In genomic region chr1:161791889-161792655, GRCh38 we compare ENCODE assay signal across 12 cellular contexts. TPM values are rescaled to one million over a fixed set of nuclear protein-coding genes. Genes with fewer than 3 reads are reported as not detected.
DNase-seq lines count a peak whose midpoint lies in the region; ATAC-seq and TF ChIP-seq lines count a peak whose summit lies in the region.
"Had no signal": no experiment of that assay in that cellular context is flagged by ENCODE, and none has a peak within 500 bp of the region (broad histone marks: within the 10 kb centered on the region; RNA-seq: fewer than 3 reads in every experiment).

No MANE protein-coding gene starts in this region.

- peak; percentile 28 for DNase-seq in HCEC 1CT
- peak; percentile 54 for DNase-seq in fibroblast of mammary gland (ENCODE audit: low read depth)
- DNase-seq in renal cortical epithelial cell (ENCODE audit: low read depth): peak; percentile 33
- no peak for DNase-seq in NCI-H2227 (lab: John Stamatoyannopoulos, UW; ENCODE audit: unreplicated experiment)
- DNase-seq in NCI-H748 treated with DMSO at 0.1 percent for 48 hours (lab: John Stamatoyannopoulos, UW): no peak
- DNase-seq in posterior vena cava (ENCODE audit: low spot score): no peak
- DNase-seq: activated naive CD4-positive, alpha-beta T cell; CD4-positive, alpha-beta T cell; endodermal cell; heart left ventricle; left cardiac atrium had no signal

- intact Hi-C loops in posterior vena cava (cut with DNase I): loop anchor here in 1 of 2 donors (5.0 kb wide), 1 partner anchor 245 kb away; no protein-coding TSS in a partner anchor

- ATAC-seq in SK-N-SH treated with all-trans-retinoic acid at 6 μM for 48 hours: peak; percentile 57

- TF ChIP-seq CTCF in fibroblast of mammary gland (conservative IDR thresholded peaks at IDR 0.05; ENCODE audit: control insufficient read depth, insufficient read depth, low read depth, low read length): no peak

- no peak overlapping the region for H3K4me3 ChIP-seq in fibroblast of mammary gland (ENCODE audit: control insufficient read depth, low read depth, low read length)
- H3K4me3 ChIP-seq: heart left ventricle had no signal

TF ChIP-seq in SK-N-SH treated with all-trans-retinoic acid at 6 μM for 48 hours, 23 proteins besides CTCF, POLR2A, EP300 and RAD21:
- TF ChIP-seq ZC3H10 (CRISPR knock-in tag; IDR thresholded peaks at IDR 0.05) (no peak), TOX (CRISPR knock-in tag; IDR thresholded peaks at IDR 0.05; ENCODE audit: borderline replicate concordance) (no peak), PPARA (CRISPR knock-in tag; IDR thresholded peaks at IDR 0.05; ENCODE audit: borderline replicate concordance) (no peak), ISL1 (CRISPR knock-in tag; IDR thresholded peaks at IDR 0.05) (no peak), POU6F1 (CRISPR knock-in tag; IDR thresholded peaks at IDR 0.05; ENCODE audit: borderline replicate concordance, low read depth) (no peak), OSR1 (CRISPR knock-in tag; IDR thresholded peaks at IDR 0.05) (no peak), BACH2 (CRISPR knock-in tag; IDR thresholded peaks at IDR 0.05; ENCODE audit: borderline replicate concordance) (no peak), ZFP30 (CRISPR knock-in tag; IDR thresholded peaks at IDR 0.05) (no peak), CSRNP3 (CRISPR knock-in tag; IDR thresholded peaks at IDR 0.05) (no peak), ZNF8 (CRISPR knock-in tag; IDR thresholded peaks at IDR 0.05) (no peak), ZNF565 (CRISPR knock-in tag; conservative IDR thresholded peaks at IDR 0.05; ENCODE audit: low read depth) (no peak), ARNTL (CRISPR knock-in tag; IDR thresholded peaks at IDR 0.05; ENCODE audit: borderline replicate concordance, low read depth) (no peak), CSDC2 (CRISPR knock-in tag; IDR thresholded peaks at IDR 0.05) (no peak)
- TF ChIP-seq, protein P1, sequence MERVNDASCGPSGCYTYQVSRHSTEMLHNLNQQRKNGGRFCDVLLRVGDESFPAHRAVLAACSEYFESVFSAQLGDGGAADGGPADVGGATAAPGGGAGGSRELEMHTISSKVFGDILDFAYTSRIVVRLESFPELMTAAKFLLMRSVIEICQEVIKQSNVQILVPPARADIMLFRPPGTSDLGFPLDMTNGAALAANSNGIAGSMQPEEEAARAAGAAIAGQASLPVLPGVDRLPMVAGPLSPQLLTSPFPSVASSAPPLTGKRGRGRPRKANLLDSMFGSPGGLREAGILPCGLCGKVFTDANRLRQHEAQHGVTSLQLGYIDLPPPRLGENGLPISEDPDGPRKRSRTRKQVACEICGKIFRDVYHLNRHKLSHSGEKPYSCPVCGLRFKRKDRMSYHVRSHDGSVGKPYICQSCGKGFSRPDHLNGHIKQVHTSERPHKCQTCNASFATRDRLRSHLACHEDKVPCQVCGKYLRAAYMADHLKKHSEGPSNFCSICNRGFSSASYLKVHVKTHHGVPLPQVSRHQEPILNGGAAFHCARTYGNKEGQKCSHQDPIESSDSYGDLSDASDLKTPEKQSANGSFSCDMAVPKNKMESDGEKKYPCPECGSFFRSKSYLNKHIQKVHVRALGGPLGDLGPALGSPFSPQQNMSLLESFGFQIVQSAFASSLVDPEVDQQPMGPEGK (CRISPR knock-in tag; IDR thresholded peaks at IDR 0.05; ENCODE audit: borderline replicate concordance): no peak
- TF ChIP-seq, protein P2, sequence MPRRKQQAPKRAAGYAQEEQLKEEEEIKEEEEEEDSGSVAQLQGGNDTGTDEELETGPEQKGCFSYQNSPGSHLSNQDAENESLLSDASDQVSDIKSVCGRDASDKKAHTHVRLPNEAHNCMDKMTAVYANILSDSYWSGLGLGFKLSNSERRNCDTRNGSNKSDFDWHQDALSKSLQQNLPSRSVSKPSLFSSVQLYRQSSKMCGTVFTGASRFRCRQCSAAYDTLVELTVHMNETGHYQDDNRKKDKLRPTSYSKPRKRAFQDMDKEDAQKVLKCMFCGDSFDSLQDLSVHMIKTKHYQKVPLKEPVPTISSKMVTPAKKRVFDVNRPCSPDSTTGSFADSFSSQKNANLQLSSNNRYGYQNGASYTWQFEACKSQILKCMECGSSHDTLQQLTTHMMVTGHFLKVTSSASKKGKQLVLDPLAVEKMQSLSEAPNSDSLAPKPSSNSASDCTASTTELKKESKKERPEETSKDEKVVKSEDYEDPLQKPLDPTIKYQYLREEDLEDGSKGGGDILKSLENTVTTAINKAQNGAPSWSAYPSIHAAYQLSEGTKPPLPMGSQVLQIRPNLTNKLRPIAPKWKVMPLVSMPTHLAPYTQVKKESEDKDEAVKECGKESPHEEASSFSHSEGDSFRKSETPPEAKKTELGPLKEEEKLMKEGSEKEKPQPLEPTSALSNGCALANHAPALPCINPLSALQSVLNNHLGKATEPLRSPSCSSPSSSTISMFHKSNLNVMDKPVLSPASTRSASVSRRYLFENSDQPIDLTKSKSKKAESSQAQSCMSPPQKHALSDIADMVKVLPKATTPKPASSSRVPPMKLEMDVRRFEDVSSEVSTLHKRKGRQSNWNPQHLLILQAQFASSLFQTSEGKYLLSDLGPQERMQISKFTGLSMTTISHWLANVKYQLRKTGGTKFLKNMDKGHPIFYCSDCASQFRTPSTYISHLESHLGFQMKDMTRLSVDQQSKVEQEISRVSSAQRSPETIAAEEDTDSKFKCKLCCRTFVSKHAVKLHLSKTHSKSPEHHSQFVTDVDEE (CRISPR knock-in tag; IDR thresholded peaks at IDR 0.05): no peak

RNA-seq across cellular contexts. Expression of gene ATF6, which starts 26.0 kb away (rescaled TPM):
- 35.1 and 42.8 TPM in 2 replicates for total RNA-seq in renal cortical epithelial cell
- total RNA-seq in posterior vena cava: 10 to 100 TPM; 27.9 to 32.3 TPM

RNA-seq across cellular contexts. Expression of gene DUSP12, which starts 42.5 kb away (rescaled TPM):
- total RNA-seq in renal cortical epithelial cell (30.0 and 37.9 TPM in 2 replicates), posterior vena cava (10 to 100 TPM; 15.5 to 17.4 TPM)

Comparison
In these comparisons a context has a peak if more than half of its experiments do, and no peak if none do; other contexts are left out.
1. DNase-seq: peak in HCEC 1CT (single experiment), fibroblast of mammary gland (single experiment) and renal cortical epithelial cell (single experiment); none in NCI-H2227 (single experiment), NCI-H748 treated with DMSO at 0.1 percent for 48 hours (single experiment) and posterior vena cava (single experiment).